In the genomic region with DNA sequence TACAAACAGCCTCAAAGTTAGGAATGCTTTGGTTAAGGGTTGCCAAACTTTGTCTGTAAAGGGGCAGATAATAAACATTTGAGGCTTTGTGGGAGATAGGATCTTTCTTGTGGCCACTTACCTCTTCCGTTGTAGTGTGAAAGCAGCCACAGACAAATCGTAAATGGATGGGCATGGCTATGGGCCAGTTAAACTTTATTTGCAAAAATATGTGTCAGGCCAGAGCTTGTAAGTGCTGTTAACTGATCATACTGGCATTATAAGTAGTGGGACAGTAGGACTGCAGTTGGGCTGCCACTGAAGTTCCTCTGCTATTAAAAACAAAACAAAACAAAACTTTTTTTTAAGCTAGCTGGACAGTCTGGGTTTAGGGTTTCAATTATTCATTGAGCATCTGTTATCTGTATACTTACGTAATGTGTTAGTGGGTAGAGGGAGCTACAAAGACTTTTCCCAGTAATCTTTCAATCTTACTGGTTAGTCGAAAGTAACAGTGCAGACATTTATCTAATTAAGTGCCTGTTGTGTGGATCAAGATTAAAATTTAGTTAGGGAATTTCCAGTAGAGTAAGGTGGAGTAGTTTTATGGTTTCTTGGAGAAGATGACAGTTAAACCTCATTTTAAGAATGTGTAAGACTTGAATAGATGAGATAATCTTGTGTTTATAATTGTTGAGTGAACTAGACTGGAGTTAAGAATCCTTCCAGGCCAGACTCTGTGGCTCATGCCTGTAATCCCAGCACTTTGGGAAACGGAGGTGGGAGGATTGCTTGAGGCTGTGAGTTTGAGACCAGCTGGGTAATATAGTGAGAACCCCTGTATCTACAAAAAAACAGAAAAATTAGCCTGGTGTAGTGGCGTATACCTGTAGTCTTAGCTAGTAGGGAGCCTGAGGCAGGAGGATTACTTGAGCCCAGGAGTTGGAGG, we compare ENCODE assay signal across 12 cellular contexts.
DNase-seq lines count a peak whose midpoint lies in the region; ATAC-seq and TF ChIP-seq lines count a peak whose summit lies in the region.
"Had no signal": no experiment of that assay in that cellular context is flagged by ENCODE, and none has a peak within 500 bp of the region (broad histone marks: within the 10 kb centered on the region; RNA-seq: fewer than 3 reads in every experiment).

No MANE protein-coding gene starts in this region.

- H3K9me3 Mint-ChIP-seq in activated CD8-positive, alpha-beta T cell treated with anti-CD3 and anti-CD28 coated beads, Interleukin-2, amount 10 ng/mL, durations not matched to agents 7 days and 5 days (ENCODE audit: insufficient read depth), result no peaks in the 10 kb centered on the region
- no peaks in the 10 kb centered on the region for H3K9me3 Mint-ChIP-seq in mesothelial cell of epicardium
- H3K9me3 Mint-ChIP-seq: brain, type B pancreatic cell had no signal

- H3K4me3 ChIP-seq in psoas muscle (no peak overlapping the region), adrenal gland (no peak overlapping the region)
- H3K4me3 ChIP-seq: MG63 had no signal

- peaks cover 15% of the 10 kb centered on the region for H3K4me1 Mint-ChIP-seq in activated CD8-positive, alpha-beta T cell treated with anti-CD3 and anti-CD28 coated beads, Interleukin-2, amount 10 ng/mL, durations not matched to agents 7 days and 5 days (ENCODE audit: low read depth)
- peaks cover 40% of the 10 kb centered on the region for H3K4me1 Mint-ChIP-seq in mesothelial cell of epicardium

- H3K4me3 Mint-ChIP-seq in activated CD8-positive, alpha-beta T cell treated with anti-CD3 and anti-CD28 coated beads, Interleukin-2, amount 10 ng/mL, durations not matched to agents 7 days and 5 days, result no peak overlapping the region
- H3K4me3 Mint-ChIP-seq in mesothelial cell of epicardium, result no peak overlapping the region
- H3K4me3 Mint-ChIP-seq: brain, type B pancreatic cell had no signal

- ATAC-seq in activated CD8-positive, alpha-beta T cell treated with anti-CD3 and anti-CD28 coated beads, Interleukin-2, amount 10 ng/mL, durations not matched to agents 7 days and 5 days, result peak; percentile 61
- ATAC-seq in left lobe of liver, result no peak
- ATAC-seq in psoas muscle, result no peak

- H3K36me3 ChIP-seq in psoas muscle (ENCODE audit: insufficient read depth in 1 of 2, low read depth in 1 of 2) (no peaks in the 10 kb centered on the region), adrenal gland (replicated peaks in 1 of 2) (no peaks in the 10 kb centered on the region)
- H3K36me3 ChIP-seq: MG63 had no signal

- intact Hi-C loops in psoas muscle (cut with DNase I) (no loop called here), adrenal gland (cut with DNase I) (no loop called here)

- no peaks in the 10 kb centered on the region for H3K9me3 ChIP-seq in psoas muscle
- no peaks in the 10 kb centered on the region for H3K9me3 ChIP-seq in adrenal gland (replicated peaks in 1 of 3)
- H3K9me3 ChIP-seq: MG63 had no signal

- peaks cover 39% of the 10 kb centered on the region for H3K27me3 Mint-ChIP-seq in activated CD8-positive, alpha-beta T cell treated with anti-CD3 and anti-CD28 coated beads, Interleukin-2, amount 10 ng/mL, durations not matched to agents 7 days and 5 days (ENCODE audit: low read depth)
- H3K27me3 Mint-ChIP-seq in mesothelial cell of epicardium (ENCODE audit: low read depth), result no peaks in the 10 kb centered on the region

- peak; percentile 18 for DNase-seq in HCEC 1CT
- DNase-seq in NCI-H226, result peak; percentile 24
- peak; percentile 26 for DNase-seq in activated CD8-positive, alpha-beta T cell treated with anti-CD3 and anti-CD28 coated beads, Interleukin-2, amount 10 ng/mL, durations not matched to agents 7 days and 5 days
- no peak for DNase-seq in mesothelial cell of epicardium (ENCODE audit: low spot score in 2 of 2, unreplicated experiment in 2 of 2)
- no peak for DNase-seq in left lobe of liver (ENCODE audit: low spot score)
- DNase-seq in psoas muscle, result no peak
- DNase-seq in NCI-H2227 treated with DMSO at 0.1 percent for 48 hours (lab: John Stamatoyannopoulos, UW), result no peak
- DNase-seq in adrenal gland, result no peak
- DNase-seq: MG63, RPMI8226 had no signal

- TF ChIP-seq CTCF in mesothelial cell of epicardium (IDR thresholded peaks at IDR 0.05; ENCODE audit: unreplicated experiment) (no peak), psoas muscle (IDR thresholded peaks at IDR 0.05) (no peak), adrenal gland (IDR thresholded peaks at IDR 0.05) (no peak)

- no peak for TF ChIP-seq POLR2A in adrenal gland (IDR thresholded peaks at IDR 0.05)

- whole genome bisulfite sequencing in psoas muscle, 3 donors, result 76 to 91% (median 78%) methylated on average over 6 of the region's 6 CpGs
- 69 to 82% (median 77%) methylated on average over 6 of the region's 6 CpGs for WGBS in adrenal gland, 4 donors

- no peaks in the 10 kb centered on the region for H3K27me3 ChIP-seq in psoas muscle (ENCODE audit: insufficient read depth in 3 of 3, low read length in 2 of 3)
- no peaks in the 10 kb centered on the region for H3K27me3 ChIP-seq in adrenal gland
- H3K27me3 ChIP-seq: MG63 had no signal

- POLR2A ChIA-PET in activated CD8-positive, alpha-beta T cell treated with anti-CD3 and anti-CD28 coated beads, Interleukin-2, amount 10 ng/mL, durations not matched to agents 7 days and 5 days (lab: Charles Lee), result no interaction called here

- peaks cover 16% of the 10 kb centered on the region for H3K4me1 ChIP-seq in psoas muscle
- H3K4me1 ChIP-seq in adrenal gland (replicated peaks in 1 of 2), result peaks cover 0 to 17% of the 10 kb centered on the region in 2 donors

- H3K36me3 Mint-ChIP-seq in activated CD8-positive, alpha-beta T cell treated with anti-CD3 and anti-CD28 coated beads, Interleukin-2, amount 10 ng/mL, durations not matched to agents 7 days and 5 days (ENCODE audit: low read depth), result no peaks in the 10 kb centered on the region
- H3K36me3 Mint-ChIP-seq in mesothelial cell of epicardium, result no peaks in the 10 kb centered on the region
- H3K36me3 Mint-ChIP-seq: brain, type B pancreatic cell had no signal

- CTCF ChIA-PET in activated CD8-positive, alpha-beta T cell treated with anti-CD3 and anti-CD28 coated beads, Interleukin-2, amount 10 ng/mL, durations not matched to agents 7 days and 5 days (lab: Charles Lee), result interaction anchor here (1.1 to 3.2 kb wide), 8 partner anchors 8 to 240 kb away, joined by 3 to 20 read pairs (median 8); no protein-coding TSS in a partner anchor

- H3K27ac Mint-ChIP-seq in activated CD8-positive, alpha-beta T cell treated with anti-CD3 and anti-CD28 coated beads, Interleukin-2, amount 10 ng/mL, durations not matched to agents 7 days and 5 days, result no peak overlapping the region
- H3K27ac Mint-ChIP-seq in mesothelial cell of epicardium, result peak overlapping the region; percentile 48
- H3K27ac Mint-ChIP-seq: type B pancreatic cell had no signal

- H3K27ac ChIP-seq in psoas muscle, result no peak overlapping the region
- no peak overlapping the region for H3K27ac ChIP-seq in adrenal gland

Comparison
In these comparisons a context has a peak if more than half of its experiments do, and no peak if none do; other contexts are left out.
1. DNase-seq: peak in HCEC 1CT (single experiment), NCI-H226 (single experiment) and activated CD8-positive, alpha-beta T cell treated with anti-CD3 and anti-CD28 coated beads, Interleukin-2, amount 10 ng/mL, durations not matched to agents 7 days and 5 days (single experiment); none in mesothelial cell of epicardium (0 of 2), left lobe of liver (single experiment), psoas muscle (0 of 2), NCI-H2227 treated with DMSO at 0.1 percent for 48 hours (single experiment) and adrenal gland (0 of 7).